ENCODE assay signal across 26 cellular contexts in genomic region chr6:124982669-124983068, GRCh38.
"Had no signal": no experiment of that assay in that cellular context is flagged by ENCODE, and none has a peak within 500 bp of the region (broad histone marks: within the 10 kb centered on the region; RNA-seq: fewer than 3 reads in every experiment).

No MANE protein-coding gene starts in this region.

- FAIRE-seq: islet of Langerhans, urothelium cell line had no signal

- DNase-seq: activated CD4-positive, alpha-beta memory T cell treated with anti-CD3 and anti-CD28 coated beads for 36 hours; activated CD4-positive, alpha-beta T cell treated with anti-CD3 and anti-CD28 coated beads for 4 hours; activated CD4-positive, CD25-positive, alpha-beta regulatory T cell; activated CD8-positive, alpha-beta memory T cell treated with anti-CD3 and anti-CD28 coated beads, Interleukin-2, amount 50 U/mL, for 48 hours; activated gamma-delta T cell; activated naive CD4-positive, alpha-beta T cell treated with anti-CD3 and anti-CD28 coated beads, Interleukin-2, amount 10 ng/mL, durations not matched to agents 7 days and 5 days; activated naive CD8-positive, alpha-beta T cell treated with anti-CD3 and anti-CD28 coated beads, Interleukin-2, amount 10 ng/mL, durations not matched to agents 7 days and 5 days; activated T-cell treated with anti-CD3 and anti-CD28 coated beads, Interleukin-2, amount 50 U/mL, for 24 hours; brain microvascular endothelial cell; central memory CD4-positive, alpha-beta T cell; endodermal cell; gastrocnemius medialis; glutamatergic neuron; left ventricle myocardium inferior; right lobe of liver; stimulated activated CD4-positive, alpha-beta T cell treated with anti-CD3 and anti-CD28 coated beads, Interleukin-4, amount 100 ng/mL, for 24 hours; trophoblast cell had no signal

- H3K4me3 Mint-ChIP-seq: activated CD4-positive, alpha-beta memory T cell treated with anti-CD3 and anti-CD28 coated beads for 36 hours; activated naive CD4-positive, alpha-beta T cell treated with anti-CD3 and anti-CD28 coated beads, Interleukin-2, amount 10 ng/mL, durations not matched to agents 7 days and 5 days; activated naive CD8-positive, alpha-beta T cell treated with anti-CD3 and anti-CD28 coated beads, Interleukin-2, amount 10 ng/mL, durations not matched to agents 7 days and 5 days; activated T-cell treated with anti-CD3 and anti-CD28 coated beads, Interleukin-2, amount 50 U/mL, for 24 hours; dendritic cell treated with granulocyte-macrophage colony-stimulating factor and Interleukin-4, amounts not matched to agents 40 ng/mL and 50 ng/mL, for 4 days; endodermal cell; nephron; stimulated activated effector memory CD8-positive, alpha-beta T cell treated with anti-CD3 and anti-CD28 coated beads, Interleukin-12 subunit alpha, Interleukin-12 subunit beta, amount 100 ng/mL, for 72 hours; stimulated activated naive CD8-positive, alpha-beta T cell treated with anti-CD3 and anti-CD28 coated beads, Interleukin-15, Interleukin-2, amounts not matched to agents 100 ng/mL and 50 ng/mL, for 24 hours; T-helper 2 cell treated with Interferon-gamma antibody and Interleukin-4, amounts not matched to agents 5 μg/mL and 100 μg/mL, for 36 hours had no signal

- H3K9me3 ChIP-seq: thoracic aorta had no signal

- H3K27me3 ChIP-seq: brain microvascular endothelial cell, gastrocnemius medialis, right lobe of liver had no signal

- H3K27ac ChIP-seq: brain microvascular endothelial cell, gastrocnemius medialis, left ventricle myocardium inferior, right lobe of liver, thoracic aorta had no signal

- H3K4me1 Mint-ChIP-seq: stimulated activated effector memory CD8-positive, alpha-beta T cell treated with anti-CD3 and anti-CD28 coated beads, Interleukin-12 subunit alpha, Interleukin-12 subunit beta, amount 100 ng/mL, for 72 hours had no signal

- H3K4me3 ChIP-seq: gastrocnemius medialis, left ventricle myocardium inferior, right lobe of liver, thoracic aorta had no signal

- H3K27me3 Mint-ChIP-seq: activated naive CD4-positive, alpha-beta T cell treated with anti-CD3 and anti-CD28 coated beads, Interleukin-2, amount 10 ng/mL, durations not matched to agents 7 days and 5 days; dendritic cell treated with granulocyte-macrophage colony-stimulating factor and Interleukin-4, amounts not matched to agents 40 ng/mL and 50 ng/mL, for 4 days; progenitor cell of endocrine pancreas; stimulated activated naive CD8-positive, alpha-beta T cell treated with anti-CD3 and anti-CD28 coated beads, Interleukin-15, Interleukin-2, amounts not matched to agents 100 ng/mL and 50 ng/mL, for 24 hours had no signal

- H3K27ac Mint-ChIP-seq: activated CD4-positive, alpha-beta memory T cell treated with anti-CD3 and anti-CD28 coated beads for 36 hours; activated naive CD4-positive, alpha-beta T cell treated with anti-CD3 and anti-CD28 coated beads, Interleukin-2, amount 10 ng/mL, durations not matched to agents 7 days and 5 days; activated naive CD8-positive, alpha-beta T cell treated with anti-CD3 and anti-CD28 coated beads, Interleukin-2, amount 10 ng/mL, durations not matched to agents 7 days and 5 days; activated T-cell treated with anti-CD3 and anti-CD28 coated beads, Interleukin-2, amount 50 U/mL, for 24 hours; dendritic cell treated with granulocyte-macrophage colony-stimulating factor and Interleukin-4, amounts not matched to agents 40 ng/mL and 50 ng/mL, for 4 days; endodermal cell; progenitor cell of endocrine pancreas; stimulated activated effector memory CD8-positive, alpha-beta T cell treated with anti-CD3 and anti-CD28 coated beads, Interleukin-12 subunit alpha, Interleukin-12 subunit beta, amount 100 ng/mL, for 72 hours; stimulated activated naive CD8-positive, alpha-beta T cell treated with anti-CD3 and anti-CD28 coated beads, Interleukin-15, Interleukin-2, amounts not matched to agents 100 ng/mL and 50 ng/mL, for 24 hours; T-helper 2 cell treated with Interferon-gamma antibody and Interleukin-4, amounts not matched to agents 5 μg/mL and 100 μg/mL, for 36 hours had no signal

- H3K36me3 Mint-ChIP-seq: activated CD4-positive, alpha-beta memory T cell treated with anti-CD3 and anti-CD28 coated beads for 36 hours; activated naive CD4-positive, alpha-beta T cell treated with anti-CD3 and anti-CD28 coated beads, Interleukin-2, amount 10 ng/mL, durations not matched to agents 7 days and 5 days; activated naive CD8-positive, alpha-beta T cell treated with anti-CD3 and anti-CD28 coated beads, Interleukin-2, amount 10 ng/mL, durations not matched to agents 7 days and 5 days; stimulated activated effector memory CD8-positive, alpha-beta T cell treated with anti-CD3 and anti-CD28 coated beads, Interleukin-12 subunit alpha, Interleukin-12 subunit beta, amount 100 ng/mL, for 72 hours had no signal

- H3K9me3 Mint-ChIP-seq: activated CD4-positive, alpha-beta memory T cell treated with anti-CD3 and anti-CD28 coated beads for 36 hours; activated T-cell treated with anti-CD3 and anti-CD28 coated beads, Interleukin-2, amount 50 U/mL, for 24 hours; stimulated activated naive CD8-positive, alpha-beta T cell treated with anti-CD3 and anti-CD28 coated beads, Interleukin-15, Interleukin-2, amounts not matched to agents 100 ng/mL and 50 ng/mL, for 24 hours; T-helper 2 cell treated with Interferon-gamma antibody and Interleukin-4, amounts not matched to agents 5 μg/mL and 100 μg/mL, for 36 hours had no signal
